Comparison of ENCODE assay signal across 8 cellular contexts in the genomic region with DNA sequence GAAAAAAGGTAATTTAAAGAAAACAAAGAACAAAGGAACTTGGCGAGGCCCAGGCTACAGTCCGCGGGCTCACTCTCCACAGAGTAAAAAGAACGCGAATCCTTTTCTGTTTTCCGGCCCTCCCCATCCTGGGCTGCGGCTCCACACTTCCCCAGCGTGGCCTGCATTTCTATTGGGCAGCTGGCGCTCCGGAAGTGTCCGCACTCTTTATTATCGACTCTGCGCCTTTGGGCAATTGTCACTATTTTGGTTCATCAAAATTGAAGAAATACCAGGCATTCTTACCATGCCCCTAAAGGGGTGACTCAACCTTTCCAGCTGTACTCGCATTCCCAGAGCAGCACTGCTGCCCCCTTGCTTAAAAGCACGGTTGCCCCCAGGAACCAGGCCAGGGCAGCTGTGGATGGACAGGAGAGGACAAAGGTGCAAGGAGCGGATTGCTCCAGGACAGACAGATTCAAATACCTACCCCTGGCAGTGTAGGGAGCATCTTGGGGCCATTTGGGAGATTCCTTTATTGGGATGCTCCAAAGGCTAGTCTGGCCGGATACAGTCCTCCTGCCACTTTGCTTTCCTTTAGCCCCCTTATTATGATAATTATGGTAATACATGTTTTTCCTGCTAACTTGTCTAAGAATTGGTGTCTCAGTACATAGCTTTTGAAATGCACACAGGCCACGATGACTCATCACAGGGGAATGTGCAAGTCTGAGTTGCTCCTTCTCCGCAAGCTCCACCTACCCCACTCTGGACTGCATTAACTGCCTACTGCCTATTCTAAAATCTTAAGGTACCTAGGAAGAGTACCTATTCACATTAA. TPM values are rescaled to one million over a fixed set of nuclear protein-coding genes. Genes with fewer than 3 reads are reported as not detected.
DNase-seq lines count a peak whose midpoint lies in the region; ATAC-seq and TF ChIP-seq lines count a peak whose summit lies in the region.

No MANE protein-coding gene starts in this region.

- H3K27ac ChIP-seq in BLaER1 treated with 17β-estradiol and CSF1 and Interleukin-3, amounts not matched to agents 10 nM and 100 nM: no peak overlapping the region
- H3K27ac ChIP-seq in adrenal gland: peak overlapping the region; percentile 81 to 97 (median 90)

- peaks cover 10 to 30% (median 26%) of the 10 kb centered on the region in 11 experiments; a peak in 18 of 22 replicates for H3K9me3 ChIP-seq in BLaER1 treated with 17β-estradiol and CSF1 and Interleukin-3, amounts not matched to agents 10 nM and 100 nM (replicated peaks in 1 of 11)
- H3K9me3 ChIP-seq in adrenal gland (replicated peaks in 1 of 3): no peaks in the 10 kb centered on the region

- peak overlapping the region in 8 of 10 experiments; percentile 17 to 48 (median 33); a peak in 9 of 20 replicates for H3K4me3 ChIP-seq in BLaER1 treated with 17β-estradiol and CSF1 and Interleukin-3, amounts not matched to agents 10 nM and 100 nM
- peak overlapping the region in 3 of 4 donors; percentile 44 to 89 (median 78) for H3K4me3 ChIP-seq in adrenal gland

- ATAC-seq in HG02642 (IDR thresholded peaks at IDR 0.05; ENCODE audit: poor library complexity, unreplicated experiment) (peak; percentile 51), left ventricle myocardium superior (peak; percentile 94), GM18873 (IDR thresholded peaks at IDR 0.05; ENCODE audit: low FRiP score, unreplicated experiment) (no peak)

- H3K36me3 ChIP-seq in BLaER1 treated with 17β-estradiol and CSF1 and Interleukin-3, amounts not matched to agents 10 nM and 100 nM: no peaks in the 10 kb centered on the region; a peak in 1 of 22 replicates
- H3K36me3 ChIP-seq in adrenal gland (replicated peaks in 1 of 2): no peaks in the 10 kb centered on the region

- 2 to 10% (median 5%) methylated on average over 18 to 19 of the region's 19 CpGs for WGBS in adrenal gland, 4 donors

- H3K4me2 ChIP-seq in BLaER1 treated with 17β-estradiol and CSF1 and Interleukin-3, amounts not matched to agents 10 nM and 100 nM: peak overlapping the region; percentile 44 to 77 (median 56)

- peaks cover 0 to 22% (median 16%) of the 10 kb centered on the region in 11 experiments; a peak in 15 of 22 replicates for H3K27me3 ChIP-seq in BLaER1 treated with 17β-estradiol and CSF1 and Interleukin-3, amounts not matched to agents 10 nM and 100 nM
- H3K27me3 ChIP-seq in adrenal gland: no peaks in the 10 kb centered on the region

- no peak overlapping the region for H3K9ac ChIP-seq in BLaER1 treated with 17β-estradiol and CSF1 and Interleukin-3, amounts not matched to agents 10 nM and 100 nM

- intact Hi-C loops in adrenal gland (cut with DNase I) (loop anchor here in 1 of 2 donors (10.0 kb wide), 1 partner anchor 188 kb away; the partner anchor contains the start of gene SLFN5), left ventricle myocardium superior (cut with micrococcal nuclease) (no loop called here)

- TF ChIP-seq POLR2A in adrenal gland (IDR thresholded peaks at IDR 0.05): no peak

- peak in 1 of 6 experiments; percentile 28 for TF ChIP-seq CTCF in adrenal gland (IDR thresholded peaks at IDR 0.05)

- H3K4me1 ChIP-seq in BLaER1 treated with 17β-estradiol and CSF1 and Interleukin-3, amounts not matched to agents 10 nM and 100 nM: peaks cover 12 to 28% (median 18%) of the 10 kb centered on the region in 10 experiments
- H3K4me1 ChIP-seq in adrenal gland (replicated peaks in 1 of 2): peaks cover 14 to 25% of the 10 kb centered on the region in 2 donors

- DNase-seq in SW480 (ENCODE audit: low spot score): peak; percentile 96
- peak; percentile 77 to 95 (median 93) for DNase-seq in adrenal gland
- peak; percentile 68 for DNase-seq in left ventricle myocardium superior
- peak; percentile 49 for DNase-seq in retina
- DNase-seq in NCI-H2029 treated with DMSO at 0.1 percent for 48 hours (lab: John Stamatoyannopoulos, UW): no peak

- H4K20me1 ChIP-seq in BLaER1 treated with 17β-estradiol and CSF1 and Interleukin-3, amounts not matched to agents 10 nM and 100 nM: no peaks in the 10 kb centered on the region

RNA-seq across cellular contexts. Expression of gene SLFN12, which starts 1.0 kb away (rescaled TPM):
- total RNA-seq in adrenal gland (10 to 100 TPM in 7 of 8 donors, 1 to 10 TPM in 1; 5.1 to 17.1 (median 12.5) TPM), left ventricle myocardium superior (3.1 TPM)
- polyA plus RNA-seq in adrenal gland: 1 to 10 TPM; 5.5 to 9.7 (median 5.6) TPM

RNA-seq across cellular contexts. Expression of gene SLFN13, which starts 15.3 kb away (rescaled TPM):
- total RNA-seq in adrenal gland (1 to 10 TPM in 7 of 8 donors, under 1 TPM in 1; 0.97 to 9.7 (median 6.4) TPM), left ventricle myocardium superior (3.9 TPM)
- polyA plus RNA-seq in adrenal gland: 1 to 10 TPM; 1.4 to 2.2 (median 1.4) TPM

RNA-seq across cellular contexts. Expression of gene SLFN11, which starts 59.9 kb away (rescaled TPM):
- total RNA-seq in adrenal gland (10 to 100 TPM; 14.4 to 37.3 (median 23.0) TPM), left ventricle myocardium superior (18.2 TPM)
- 10 to 100 TPM in 2 of 3 donors, 1 to 10 TPM in 1; 8.0 to 10.9 (median 10.1) TPM for polyA plus RNA-seq in adrenal gland

Comparison
In these comparisons a context has a peak if more than half of its experiments do, and no peak if none do; other contexts are left out.
1. H3K27ac ChIP-seq: peak in adrenal gland (5 of 5); none in BLaER1 treated with 17β-estradiol and CSF1 and Interleukin-3, amounts not matched to agents 10 nM and 100 nM (0 of 11).